In genomic region chr1:9231648-9232332, GRCh38 we compare ENCODE assay signal across 1 cellular context.
TF ChIP-seq lines count a peak whose summit lies in the region.

No MANE protein-coding gene starts in this region.

TF ChIP-seq in GM23338, 12 proteins besides CTCF, POLR2A, EP300 and RAD21:
- TF ChIP-seq ZNF462 (CRISPR knock-in tag; IDR thresholded peaks at IDR 0.05) (no peak), EZH2phosphoT487 (IDR thresholded peaks at IDR 0.05; ENCODE audit: unreplicated experiment) (no peak), CREB1 (CRISPR knock-in tag; IDR thresholded peaks at IDR 0.05; ENCODE audit: low read depth) (no peak), STAT1 (IDR thresholded peaks at IDR 0.05; ENCODE audit: unreplicated experiment) (no peak), ZNF114 (CRISPR knock-in tag; IDR thresholded peaks at IDR 0.05) (no peak), JUNB (IDR thresholded peaks at IDR 0.05; ENCODE audit: unreplicated experiment) (no peak), POLR2AphosphoS5 (IDR thresholded peaks at IDR 0.05; ENCODE audit: low read depth) (no peak)
- TF ChIP-seq, protein P1, sequence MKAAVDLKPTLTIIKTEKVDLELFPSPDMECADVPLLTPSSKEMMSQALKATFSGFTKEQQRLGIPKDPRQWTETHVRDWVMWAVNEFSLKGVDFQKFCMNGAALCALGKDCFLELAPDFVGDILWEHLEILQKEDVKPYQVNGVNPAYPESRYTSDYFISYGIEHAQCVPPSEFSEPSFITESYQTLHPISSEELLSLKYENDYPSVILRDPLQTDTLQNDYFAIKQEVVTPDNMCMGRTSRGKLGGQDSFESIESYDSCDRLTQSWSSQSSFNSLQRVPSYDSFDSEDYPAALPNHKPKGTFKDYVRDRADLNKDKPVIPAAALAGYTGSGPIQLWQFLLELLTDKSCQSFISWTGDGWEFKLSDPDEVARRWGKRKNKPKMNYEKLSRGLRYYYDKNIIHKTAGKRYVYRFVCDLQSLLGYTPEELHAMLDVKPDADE (IDR thresholded peaks at IDR 0.05), result no peak
- TF ChIP-seq, protein P2, sequence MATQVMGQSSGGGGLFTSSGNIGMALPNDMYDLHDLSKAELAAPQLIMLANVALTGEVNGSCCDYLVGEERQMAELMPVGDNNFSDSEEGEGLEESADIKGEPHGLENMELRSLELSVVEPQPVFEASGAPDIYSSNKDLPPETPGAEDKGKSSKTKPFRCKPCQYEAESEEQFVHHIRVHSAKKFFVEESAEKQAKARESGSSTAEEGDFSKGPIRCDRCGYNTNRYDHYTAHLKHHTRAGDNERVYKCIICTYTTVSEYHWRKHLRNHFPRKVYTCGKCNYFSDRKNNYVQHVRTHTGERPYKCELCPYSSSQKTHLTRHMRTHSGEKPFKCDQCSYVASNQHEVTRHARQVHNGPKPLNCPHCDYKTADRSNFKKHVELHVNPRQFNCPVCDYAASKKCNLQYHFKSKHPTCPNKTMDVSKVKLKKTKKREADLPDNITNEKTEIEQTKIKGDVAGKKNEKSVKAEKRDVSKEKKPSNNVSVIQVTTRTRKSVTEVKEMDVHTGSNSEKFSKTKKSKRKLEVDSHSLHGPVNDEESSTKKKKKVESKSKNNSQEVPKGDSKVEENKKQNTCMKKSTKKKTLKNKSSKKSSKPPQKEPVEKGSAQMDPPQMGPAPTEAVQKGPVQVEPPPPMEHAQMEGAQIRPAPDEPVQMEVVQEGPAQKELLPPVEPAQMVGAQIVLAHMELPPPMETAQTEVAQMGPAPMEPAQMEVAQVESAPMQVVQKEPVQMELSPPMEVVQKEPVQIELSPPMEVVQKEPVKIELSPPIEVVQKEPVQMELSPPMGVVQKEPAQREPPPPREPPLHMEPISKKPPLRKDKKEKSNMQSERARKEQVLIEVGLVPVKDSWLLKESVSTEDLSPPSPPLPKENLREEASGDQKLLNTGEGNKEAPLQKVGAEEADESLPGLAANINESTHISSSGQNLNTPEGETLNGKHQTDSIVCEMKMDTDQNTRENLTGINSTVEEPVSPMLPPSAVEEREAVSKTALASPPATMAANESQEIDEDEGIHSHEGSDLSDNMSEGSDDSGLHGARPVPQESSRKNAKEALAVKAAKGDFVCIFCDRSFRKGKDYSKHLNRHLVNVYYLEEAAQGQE (IDR thresholded peaks at IDR 0.05; ENCODE audit: unreplicated experiment), result no peak
TF ChIP-seq in GM23338: peak in this region for 0.
